ENCODE assay signal across 8 cellular contexts in genomic region chr1:116417678-116418077, GRCh38. TPM values are rescaled to one million over a fixed set of nuclear protein-coding genes. Genes with fewer than 3 reads are reported as not detected.
DNase-seq lines count a peak whose midpoint lies in the region; ATAC-seq and TF ChIP-seq lines count a peak whose summit lies in the region.

No MANE protein-coding gene starts in this region.

- H3K36me3 Mint-ChIP-seq in stimulated activated naive CD8-positive, alpha-beta T cell treated with anti-CD3 and anti-CD28 coated beads, Interleukin-15, Interleukin-2, amounts not matched to agents 100 ng/mL and 50 ng/mL, for 24 hours (ENCODE audit: low read depth): peaks cover 28% of the 10 kb centered on the region
- H3K36me3 Mint-ChIP-seq in central memory CD8-positive, alpha-beta T cell (ENCODE audit: insufficient read depth): peaks cover 14% of the 10 kb centered on the region

- H3K36me3 ChIP-seq in mucosa of rectum (ENCODE audit: control insufficient read depth in 2 of 2, insufficient read depth in 2 of 2, low read length in 2 of 2) (no peaks in the 10 kb centered on the region), vagina (no peaks in the 10 kb centered on the region)

- H3K4me3 Mint-ChIP-seq in stimulated activated naive CD8-positive, alpha-beta T cell treated with anti-CD3 and anti-CD28 coated beads, Interleukin-15, Interleukin-2, amounts not matched to agents 100 ng/mL and 50 ng/mL, for 24 hours: peak overlapping the region; percentile 94
- H3K4me3 Mint-ChIP-seq in central memory CD8-positive, alpha-beta T cell: peak overlapping the region; percentile 87

- H3K27me3 ChIP-seq in mucosa of rectum (ENCODE audit: control insufficient read depth in 2 of 2, insufficient read depth in 2 of 2, low read length in 2 of 2): no peaks in the 10 kb centered on the region
- H3K27me3 ChIP-seq in vagina: no peaks in the 10 kb centered on the region

- H3K27me3 Mint-ChIP-seq in stimulated activated naive CD8-positive, alpha-beta T cell treated with anti-CD3 and anti-CD28 coated beads, Interleukin-15, Interleukin-2, amounts not matched to agents 100 ng/mL and 50 ng/mL, for 24 hours: no peaks in the 10 kb centered on the region
- no peaks in the 10 kb centered on the region for H3K27me3 Mint-ChIP-seq in central memory CD8-positive, alpha-beta T cell

- no peak for TF ChIP-seq CTCF in vagina (IDR thresholded peaks at IDR 0.05)

- H3K9me3 ChIP-seq in mucosa of rectum (ENCODE audit: control insufficient read depth in 2 of 2, low read length in 2 of 2) (no peaks in the 10 kb centered on the region), vagina (no peaks in the 10 kb centered on the region)

- intact Hi-C loops in vagina (cut with DNase I): no loop called here

- DNase-seq in stimulated activated naive CD8-positive, alpha-beta T cell treated with anti-CD3 and anti-CD28 coated beads, Interleukin-15, Interleukin-2, amounts not matched to agents 100 U/mL and 50 U/mL, for 24 hours: no peak
- DNase-seq in central memory CD8-positive, alpha-beta T cell (ENCODE audit: low spot score in 2 of 2): no peak
- DNase-seq in vagina (ENCODE audit: extremely low spot score in 2 of 2): peak; percentile 70 to 78
- DNase-seq in NCI-H187 (lab: John Stamatoyannopoulos, UW): no peak
- no peak for DNase-seq in DMS79 treated with DMSO at 0.1 percent for 48 hours (lab: John Stamatoyannopoulos, UW)
- DNase-seq in kidney glomerular epithelial cell (lab: John Stamatoyannopoulos, UW): no peak

- peak overlapping the region; percentile 57 to 61 for H3K27ac ChIP-seq in mucosa of rectum (ENCODE audit: low read depth in 2 of 2, low read length in 2 of 2)
- H3K27ac ChIP-seq in vagina: peak overlapping the region; percentile 43

- no peak for ATAC-seq in stimulated activated naive CD8-positive, alpha-beta T cell treated with anti-CD3 and anti-CD28 coated beads, Interleukin-15, Interleukin-2, amounts not matched to agents 100 U/mL and 50 U/mL, for 24 hours
- no peak for ATAC-seq in central memory CD8-positive, alpha-beta T cell (replicated peaks; ENCODE audit: extremely low read depth, poor library complexity, severe bottlenecking)

- H3K9me3 Mint-ChIP-seq in stimulated activated naive CD8-positive, alpha-beta T cell treated with anti-CD3 and anti-CD28 coated beads, Interleukin-15, Interleukin-2, amounts not matched to agents 100 ng/mL and 50 ng/mL, for 24 hours: no peaks in the 10 kb centered on the region
- H3K9me3 Mint-ChIP-seq in central memory CD8-positive, alpha-beta T cell: no peaks in the 10 kb centered on the region

- H3K4me3 ChIP-seq in mucosa of rectum (ENCODE audit: low read length in 2 of 2) (peak overlapping the region; percentile 83 to 100), vagina (peak overlapping the region; percentile 66 to 70)

- TF ChIP-seq POLR2A in vagina (IDR thresholded peaks at IDR 0.05): no peak

- peaks cover 42% of the 10 kb centered on the region for H3K4me1 Mint-ChIP-seq in stimulated activated naive CD8-positive, alpha-beta T cell treated with anti-CD3 and anti-CD28 coated beads, Interleukin-15, Interleukin-2, amounts not matched to agents 100 ng/mL and 50 ng/mL, for 24 hours (ENCODE audit: low read depth)
- H3K4me1 Mint-ChIP-seq in central memory CD8-positive, alpha-beta T cell: peaks cover 32% of the 10 kb centered on the region

- H3K4me1 ChIP-seq in mucosa of rectum (ENCODE audit: control insufficient read depth in 2 of 2, insufficient read depth in 2 of 2, low read length in 2 of 2) (peaks cover 6 to 11% of the 10 kb centered on the region in 2 donors), vagina (peaks cover 28% of the 10 kb centered on the region)

- H3K27ac Mint-ChIP-seq in stimulated activated naive CD8-positive, alpha-beta T cell treated with anti-CD3 and anti-CD28 coated beads, Interleukin-15, Interleukin-2, amounts not matched to agents 100 ng/mL and 50 ng/mL, for 24 hours: peak overlapping the region; percentile 94
- H3K27ac Mint-ChIP-seq in central memory CD8-positive, alpha-beta T cell (ENCODE audit: low read depth): peak overlapping the region; percentile 94

- H3K9ac ChIP-seq in mucosa of rectum (ENCODE audit: low read depth in 1 of 2, low read length in 2 of 2): peak overlapping the region; percentile 70 to 98

RNA-seq across cellular contexts. Expression of gene ATP1A1, which starts 44.6 kb away (rescaled TPM):
- 358 TPM for total RNA-seq in vagina

Comparison
In these comparisons a context has a peak if more than half of its experiments do, and no peak if none do; other contexts are left out.
1. DNase-seq: peak in vagina (2 of 2); none in stimulated activated naive CD8-positive, alpha-beta T cell treated with anti-CD3 and anti-CD28 coated beads, Interleukin-15, Interleukin-2, amounts not matched to agents 100 U/mL and 50 U/mL, for 24 hours (single experiment), central memory CD8-positive, alpha-beta T cell (0 of 2), NCI-H187 (0 of 2), DMS79 treated with DMSO at 0.1 percent for 48 hours (single experiment) and kidney glomerular epithelial cell (single experiment).